18 cellular contexts compared by ENCODE assay signal in the genomic region with DNA sequence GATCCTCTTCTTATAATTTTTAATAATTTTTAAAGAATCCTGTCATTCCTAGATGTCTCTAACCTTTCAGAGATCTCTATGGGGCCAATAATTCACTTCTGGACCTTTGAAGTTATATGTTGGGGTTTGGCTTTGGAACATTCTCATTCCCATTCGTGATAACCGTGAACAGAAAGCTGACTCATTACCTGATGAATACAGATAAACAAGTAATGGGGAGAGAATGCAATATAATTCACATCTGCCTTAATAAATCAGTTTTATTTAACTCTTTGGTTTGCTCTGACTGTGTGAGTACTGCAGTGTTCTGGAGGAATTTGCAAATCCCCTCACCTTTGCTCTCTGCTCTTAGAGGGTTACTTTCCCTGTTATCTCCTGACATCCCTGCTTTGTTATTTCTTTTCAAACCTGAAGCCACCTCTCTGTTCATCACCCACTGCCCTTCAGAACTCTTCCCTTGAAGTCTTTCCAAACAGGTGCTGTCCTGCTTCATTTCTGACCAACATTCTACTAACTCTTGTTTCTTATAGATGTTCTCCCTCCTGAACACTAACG.
DNase-seq lines count a peak whose midpoint lies in the region; ATAC-seq and TF ChIP-seq lines count a peak whose summit lies in the region.
"Had no signal": no experiment of that assay in that cellular context is flagged by ENCODE, and none has a peak within 500 bp of the region (broad histone marks: within the 10 kb centered on the region; RNA-seq: fewer than 3 reads in every experiment).

No MANE protein-coding gene starts in this region.

- H3K27me3 Mint-ChIP-seq in activated naive CD4-positive, alpha-beta T cell treated with anti-CD3 and anti-CD28 coated beads, Interleukin-2, amount 50 U/mL, for 24 hours, result no peaks in the 10 kb centered on the region
- H3K27me3 Mint-ChIP-seq in type B pancreatic cell, result no peaks in the 10 kb centered on the region
- H3K27me3 Mint-ChIP-seq: IgD-negative memory B cell; stimulated activated naive B cell treated with anti-CD40 and anti-IgM and Interleukin-4, amounts not matched to agents 10 μg/mL and 1 μg/mL and 100 μg/mL, for 72 hours had no signal

- peaks cover 5% of the 10 kb centered on the region for H3K36me3 Mint-ChIP-seq in activated naive CD4-positive, alpha-beta T cell treated with anti-CD3 and anti-CD28 coated beads, Interleukin-2, amount 50 U/mL, for 24 hours
- H3K36me3 Mint-ChIP-seq in type B pancreatic cell, result peaks cover 4% of the 10 kb centered on the region
- H3K36me3 Mint-ChIP-seq: CD8-positive, alpha-beta memory T cell; stimulated activated naive B cell treated with anti-CD40 and anti-IgM and Interleukin-4, amounts not matched to agents 10 μg/mL and 1 μg/mL and 100 μg/mL, for 72 hours had no signal

- WGBS in testis, 2 donors, result 63 to 77% methylated on average over 3 of the region's 3 CpGs

- ATAC-seq in GM18867 (IDR thresholded peaks at IDR 0.05; ENCODE audit: unreplicated experiment), result no peak
- ATAC-seq: stimulated activated naive B cell treated with anti-CD40 and anti-IgM and Interleukin-4, amounts not matched to agents 10 μg/mL and 1 μg/mL and 100 μg/mL, for 72 hours had no signal

- H3K9me3 Mint-ChIP-seq in activated naive CD4-positive, alpha-beta T cell treated with anti-CD3 and anti-CD28 coated beads, Interleukin-2, amount 50 U/mL, for 24 hours, result no peaks in the 10 kb centered on the region
- H3K9me3 Mint-ChIP-seq in type B pancreatic cell, result peaks cover 14% of the 10 kb centered on the region
- H3K9me3 Mint-ChIP-seq: CD8-positive, alpha-beta memory T cell; IgD-negative memory B cell; stimulated activated naive B cell treated with anti-CD40 and anti-IgM and Interleukin-4, amounts not matched to agents 10 μg/mL and 1 μg/mL and 100 μg/mL, for 72 hours had no signal

- H3K4me1 ChIP-seq in ascending aorta (peaks cover 0 to 12% of the 10 kb centered on the region in 2 donors), testis (peaks cover 6% of the 10 kb centered on the region)

- no peaks in the 10 kb centered on the region for H3K36me3 ChIP-seq in ascending aorta
- no peaks in the 10 kb centered on the region for H3K36me3 ChIP-seq in testis (ENCODE audit: low read depth, missing control alignments)

- H3K9me3 ChIP-seq in ascending aorta (no peaks in the 10 kb centered on the region), testis (no peaks in the 10 kb centered on the region)

- peak overlapping the region; percentile 68 for H3K27ac Mint-ChIP-seq in activated naive CD4-positive, alpha-beta T cell treated with anti-CD3 and anti-CD28 coated beads, Interleukin-2, amount 50 U/mL, for 24 hours
- peak overlapping the region; percentile 16 for H3K27ac Mint-ChIP-seq in type B pancreatic cell
- H3K27ac Mint-ChIP-seq: CD8-positive, alpha-beta memory T cell; stimulated activated naive B cell treated with anti-CD40 and anti-IgM and Interleukin-4, amounts not matched to agents 10 μg/mL and 1 μg/mL and 100 μg/mL, for 72 hours had no signal

- intact Hi-C loops in ascending aorta (cut with DNase I), result no loop called here
- intact Hi-C loops in testis (cut with DNase I; ENCODE audit: low total_unique reads), result no loop called here

- no peak for TF ChIP-seq POLR2A in testis (IDR thresholded peaks at IDR 0.05)

- DNase-seq in activated naive CD4-positive, alpha-beta T cell (lab: John Stamatoyannopoulos, UW), result no peak
- DNase-seq in RPMI7951 (ENCODE audit: low read depth) (peak; percentile 49), fibroblast of mammary gland (ENCODE audit: low read depth) (peak; percentile 57), type B pancreatic cell (ENCODE audit: extremely low spot score, unreplicated experiment) (no peak), ascending aorta (ENCODE audit: low spot score in 2 of 2) (no peak), testis (no peak)
- DNase-seq: activated CD4-positive, alpha-beta T cell treated with anti-CD3 and anti-CD28 coated beads for 48 hours; amniotic stem cell; CD8-positive, alpha-beta memory T cell; erythroblast; NCI-H1105 treated with DMSO at 0.1 percent for 48 hours; nucleus accumbens; Right ventricle myocardium superior; stimulated activated naive B cell treated with anti-CD40 and anti-IgM and Interleukin-4, amounts not matched to agents 10 μg/mL and 1 μg/mL and 100 μg/mL, for 72 hours; trophoblast cell had no signal

- no peak overlapping the region for H3K4me3 Mint-ChIP-seq in activated naive CD4-positive, alpha-beta T cell treated with anti-CD3 and anti-CD28 coated beads, Interleukin-2, amount 50 U/mL, for 24 hours
- H3K4me3 Mint-ChIP-seq in type B pancreatic cell, result no peak overlapping the region
- H3K4me3 Mint-ChIP-seq: CD8-positive, alpha-beta memory T cell; IgD-negative memory B cell; stimulated activated naive B cell treated with anti-CD40 and anti-IgM and Interleukin-4, amounts not matched to agents 10 μg/mL and 1 μg/mL and 100 μg/mL, for 72 hours had no signal

- no peak overlapping the region for H3K4me3 ChIP-seq in fibroblast of mammary gland (ENCODE audit: control insufficient read depth, low read depth, low read length)
- H3K4me3 ChIP-seq in ascending aorta, result no peak overlapping the region
- no peak overlapping the region for H3K4me3 ChIP-seq in testis

- H3K27me3 ChIP-seq in ascending aorta, result no peaks in the 10 kb centered on the region
- no peaks in the 10 kb centered on the region for H3K27me3 ChIP-seq in testis

- H3K27ac ChIP-seq in ascending aorta (no peak overlapping the region), testis (no peak overlapping the region)

- TF ChIP-seq CTCF in fibroblast of mammary gland (conservative IDR thresholded peaks at IDR 0.05; ENCODE audit: control insufficient read depth, insufficient read depth, low read depth, low read length) (no peak), type B pancreatic cell (conservative IDR thresholded peaks at IDR 0.05) (no peak), ascending aorta (IDR thresholded peaks at IDR 0.05) (no peak), testis (IDR thresholded peaks at IDR 0.05) (no peak)

- H3K4me1 Mint-ChIP-seq in activated naive CD4-positive, alpha-beta T cell treated with anti-CD3 and anti-CD28 coated beads, Interleukin-2, amount 50 U/mL, for 24 hours, result peaks cover 67% of the 10 kb centered on the region
- peaks cover 32% of the 10 kb centered on the region for H3K4me1 Mint-ChIP-seq in type B pancreatic cell (ENCODE audit: unreplicated experiment)

Comparison
In these comparisons a context has a peak if more than half of its experiments do, and no peak if none do; other contexts are left out.
1. DNase-seq: peak in RPMI7951 (single experiment) and fibroblast of mammary gland (single experiment); none in activated naive CD4-positive, alpha-beta T cell (0 of 4), type B pancreatic cell (single experiment), ascending aorta (0 of 2) and testis (single experiment).